32 cellular contexts compared by ENCODE assay signal in genomic region chr14:86815341-86815740, GRCh38.
"Had no signal": no experiment of that assay in that cellular context is flagged by ENCODE, and none has a peak within 500 bp of the region (broad histone marks: within the 10 kb centered on the region; RNA-seq: fewer than 3 reads in every experiment).

No MANE protein-coding gene starts in this region.

- H3K9me3 Mint-ChIP-seq: activated naive CD4-positive, alpha-beta T cell treated with anti-CD3 and anti-CD28 coated beads, Interleukin-2, amount 50 U/mL, for 24 hours had no signal

- H3K27me3 Mint-ChIP-seq: activated CD4-positive, alpha-beta memory T cell treated with anti-CD3 and anti-CD28 coated beads for 36 hours; activated CD4-positive, alpha-beta T cell treated with anti-CD3 and anti-CD28 coated beads for 36 hours; activated CD4-positive, alpha-beta T cell treated with anti-CD3 and anti-CD28 coated beads, Interleukin-2, amount 10 ng/mL, durations not matched to agents 24 days and 14 days; activated CD8-positive, alpha-beta memory T cell treated with anti-CD3 and anti-CD28 coated beads, Interleukin-2, amount 10 ng/mL, durations not matched to agents 7 days and 5 days; activated naive CD4-positive, alpha-beta T cell treated with anti-CD3 and anti-CD28 coated beads, Interleukin-2, amount 50 U/mL, for 24 hours; activated naive CD8-positive, alpha-beta T cell treated with anti-CD3 and anti-CD28 coated beads for 36 hours; activated naive CD8-positive, alpha-beta T cell treated with anti-CD3 and anti-CD28 coated beads, Interleukin-2, amount 50 U/mL, for 24 hours; central memory CD8-positive, alpha-beta T cell; dendritic cell treated with granulocyte-macrophage colony-stimulating factor and Interleukin-4, amounts not matched to agents 40 ng/mL and 50 ng/mL, for 4 days had no signal

- H3K36me3 Mint-ChIP-seq: activated CD4-positive, alpha-beta memory T cell treated with anti-CD3 and anti-CD28 coated beads for 36 hours; activated CD8-positive, alpha-beta memory T cell treated with anti-CD3 and anti-CD28 coated beads, Interleukin-2, amount 10 ng/mL, durations not matched to agents 7 days and 5 days; activated naive CD4-positive, alpha-beta T cell treated with anti-CD3 and anti-CD28 coated beads, Interleukin-2, amount 50 U/mL, for 24 hours had no signal

- ATAC-seq: activated CD4-positive, alpha-beta T cell treated with anti-CD3 and anti-CD28 coated beads for 36 hours; activated CD8-positive, alpha-beta memory T cell treated with anti-CD3 and anti-CD28 coated beads, Interleukin-2, amount 10 ng/mL, durations not matched to agents 7 days and 5 days; activated CD8-positive, alpha-beta T cell treated with anti-CD3 and anti-CD28 coated beads, Interleukin-2, amount 10 ng/mL, durations not matched to agents 7 days and 5 days; activated naive CD8-positive, alpha-beta T cell treated with anti-CD3 and anti-CD28 coated beads, Interleukin-2, amount 50 U/mL, for 24 hours; esophagus mucosa; foreskin keratinocyte; gastrocnemius medialis; heart left ventricle had no signal

- H3K4me1 Mint-ChIP-seq: activated CD4-positive, alpha-beta T cell treated with anti-CD3 and anti-CD28 coated beads for 36 hours; activated CD4-positive, alpha-beta T cell treated with anti-CD3 and anti-CD28 coated beads, Interleukin-2, amount 10 ng/mL, durations not matched to agents 24 days and 14 days; activated CD8-positive, alpha-beta memory T cell treated with anti-CD3 and anti-CD28 coated beads, Interleukin-2, amount 10 ng/mL, durations not matched to agents 7 days and 5 days; activated naive CD4-positive, alpha-beta T cell treated with anti-CD3 and anti-CD28 coated beads, Interleukin-2, amount 50 U/mL, for 24 hours; activated naive CD8-positive, alpha-beta T cell treated with anti-CD3 and anti-CD28 coated beads for 36 hours; activated naive CD8-positive, alpha-beta T cell treated with anti-CD3 and anti-CD28 coated beads, Interleukin-2, amount 50 U/mL, for 24 hours; central memory CD8-positive, alpha-beta T cell; endodermal cell had no signal

- DNase-seq: activated CD4-positive, alpha-beta memory T cell treated with anti-CD3 and anti-CD28 coated beads for 36 hours; activated CD4-positive, alpha-beta T cell treated with anti-CD3 and anti-CD28 coated beads for 36 hours; activated CD4-positive, alpha-beta T cell treated with anti-CD3 and anti-CD28 coated beads, Interleukin-2, amount 10 ng/mL, durations not matched to agents 24 days and 14 days; activated CD4-positive, CD25-positive, alpha-beta regulatory T cell; activated CD4-positive, CD25-positive, alpha-beta regulatory T cell treated with anti-CD3 and anti-CD28 coated beads, Interleukin-2, amount 50 U/mL, for 72 hours; activated CD8-positive, alpha-beta memory T cell treated with anti-CD3 and anti-CD28 coated beads, Interleukin-2, amount 10 ng/mL, durations not matched to agents 7 days and 5 days; activated CD8-positive, alpha-beta memory T cell treated with anti-CD3 and anti-CD28 coated beads, Interleukin-2, amount 50 U/mL, for 4 hours; activated CD8-positive, alpha-beta T cell treated with anti-CD3 and anti-CD28 coated beads, Interleukin-2, amount 10 ng/mL, durations not matched to agents 7 days and 5 days; activated effector memory CD4-positive, alpha-beta T cell treated with anti-CD3 and anti-CD28 coated beads, Interleukin-2, amount 50 U/mL, for 16 hours; activated naive CD4-positive, alpha-beta T cell treated with anti-CD3 and anti-CD28 coated beads for 36 hours; activated naive CD8-positive, alpha-beta T cell treated with anti-CD3 and anti-CD28 coated beads for 36 hours; activated naive CD8-positive, alpha-beta T cell treated with anti-CD3 and anti-CD28 coated beads, Interleukin-2, amount 50 U/mL, for 24 hours; activated T-cell treated with anti-CD3 and anti-CD28 coated beads, Interleukin-2, amount 50 U/mL, for 1 hour; activated T-cell treated with anti-CD3 and anti-CD28 coated beads, Interleukin-2, amount 50 U/mL, for 48 hours; adrenal gland; amygdala; aorta; brain microvascular endothelial cell; dorsolateral prefrontal cortex; effector memory CD4-positive, alpha-beta T cell; endodermal cell; foreskin keratinocyte; gastrocnemius medialis; glutamatergic neuron; heart left ventricle; T-helper 2 cell had no signal

- H3K27ac Mint-ChIP-seq: activated CD4-positive, alpha-beta memory T cell treated with anti-CD3 and anti-CD28 coated beads for 36 hours; activated CD4-positive, alpha-beta T cell treated with anti-CD3 and anti-CD28 coated beads for 36 hours; activated CD4-positive, alpha-beta T cell treated with anti-CD3 and anti-CD28 coated beads, Interleukin-2, amount 10 ng/mL, durations not matched to agents 24 days and 14 days; activated CD8-positive, alpha-beta memory T cell treated with anti-CD3 and anti-CD28 coated beads, Interleukin-2, amount 10 ng/mL, durations not matched to agents 7 days and 5 days; activated CD8-positive, alpha-beta T cell treated with anti-CD3 and anti-CD28 coated beads, Interleukin-2, amount 10 ng/mL, durations not matched to agents 7 days and 5 days; activated naive CD4-positive, alpha-beta T cell treated with anti-CD3 and anti-CD28 coated beads for 36 hours; activated naive CD4-positive, alpha-beta T cell treated with anti-CD3 and anti-CD28 coated beads, Interleukin-2, amount 50 U/mL, for 24 hours; activated naive CD8-positive, alpha-beta T cell treated with anti-CD3 and anti-CD28 coated beads for 36 hours; activated naive CD8-positive, alpha-beta T cell treated with anti-CD3 and anti-CD28 coated beads, Interleukin-2, amount 50 U/mL, for 24 hours; activated T-helper 1 cell treated with anti-CD3 and anti-CD28 coated beads, Interleukin-12 subunit alpha, Interleukin-12 subunit beta, Interleukin-2, Interleukin-4 antibody, amounts not matched to agents 30 ng/mL and 10 ng/mL and 1 ng/mL, durations not matched to agents 14 hours and 24 hours and 36 hours; activated T-helper 2 cell treated with anti-CD3 and anti-CD28 coated beads, Interferon-gamma antibody, Interleukin-2, Interleukin-4, amounts not matched to agents 10 μg/mL and 5 μg/mL and 100 μg/mL, durations not matched to agents 14 hours and 24 hours and 36 hours; dendritic cell treated with granulocyte-macrophage colony-stimulating factor and Interleukin-4, amounts not matched to agents 40 ng/mL and 50 ng/mL, for 4 days; endodermal cell had no signal

- H3K4me3 Mint-ChIP-seq: activated CD4-positive, alpha-beta memory T cell treated with anti-CD3 and anti-CD28 coated beads for 36 hours; activated CD4-positive, alpha-beta T cell treated with anti-CD3 and anti-CD28 coated beads for 36 hours; activated CD4-positive, alpha-beta T cell treated with anti-CD3 and anti-CD28 coated beads, Interleukin-2, amount 10 ng/mL, durations not matched to agents 24 days and 14 days; activated CD8-positive, alpha-beta memory T cell treated with anti-CD3 and anti-CD28 coated beads, Interleukin-2, amount 10 ng/mL, durations not matched to agents 7 days and 5 days; activated CD8-positive, alpha-beta T cell treated with anti-CD3 and anti-CD28 coated beads, Interleukin-2, amount 10 ng/mL, durations not matched to agents 7 days and 5 days; activated naive CD4-positive, alpha-beta T cell treated with anti-CD3 and anti-CD28 coated beads for 36 hours; activated naive CD4-positive, alpha-beta T cell treated with anti-CD3 and anti-CD28 coated beads, Interleukin-2, amount 50 U/mL, for 24 hours; activated naive CD8-positive, alpha-beta T cell treated with anti-CD3 and anti-CD28 coated beads for 36 hours; activated naive CD8-positive, alpha-beta T cell treated with anti-CD3 and anti-CD28 coated beads, Interleukin-2, amount 50 U/mL, for 24 hours; activated T-helper 1 cell treated with anti-CD3 and anti-CD28 coated beads, Interleukin-12 subunit alpha, Interleukin-12 subunit beta, Interleukin-2, Interleukin-4 antibody, amounts not matched to agents 30 ng/mL and 10 ng/mL and 1 ng/mL, durations not matched to agents 14 hours and 24 hours and 36 hours; central memory CD8-positive, alpha-beta T cell; dendritic cell treated with granulocyte-macrophage colony-stimulating factor and Interleukin-4, amounts not matched to agents 40 ng/mL and 50 ng/mL, for 4 days; endodermal cell had no signal
